In genomic region chr10:94111367-94111766, GRCh38 we compare ENCODE assay signal across 22 cellular contexts.
"Had no signal": no experiment of that assay in that cellular context is flagged by ENCODE, and none has a peak within 500 bp of the region (broad histone marks: within the 10 kb centered on the region; RNA-seq: fewer than 3 reads in every experiment).

No MANE protein-coding gene starts in this region.

- H3K4me1 ChIP-seq: colonic mucosa, uterus had no signal

- ATAC-seq: left ventricle myocardium superior; naive thymus-derived CD8-positive, alpha-beta T cell had no signal

- H3K27ac ChIP-seq: colonic mucosa, heart left ventricle, tibial nerve, uterus had no signal

- H3K36me3 ChIP-seq: colonic mucosa, heart left ventricle, tibial nerve, uterus had no signal

- DNase-seq: activated B cell treated with CpG ODN at 0.5 μM for 24 hours; activated CD4-positive, alpha-beta memory T cell treated with anti-CD3 and anti-CD28 coated beads, Interleukin-2, amount 10 ng/mL, durations not matched to agents 7 days and 5 days; activated CD4-positive, alpha-beta T cell treated with anti-CD3 and anti-CD28 coated beads for 4 hours; activated naive CD4-positive, alpha-beta T cell treated with Interleukin-2 at 50 U/mL for 16 hours; activated naive CD8-positive, alpha-beta T cell treated with anti-CD3 and anti-CD28 coated beads, Interleukin-2, amount 10 ng/mL, durations not matched to agents 7 days and 5 days; activated T-cell treated with anti-CD3 and anti-CD28 coated beads, Interleukin-2, amount 50 U/mL, for 24 hours; amygdala; central memory CD4-positive, alpha-beta T cell; colonic mucosa; erythroblast; heart left ventricle; kidney glomerular epithelial cell; left ventricle myocardium superior; naive thymus-derived CD8-positive, alpha-beta T cell; nucleus accumbens; posterior cingulate gyrus; stimulated activated CD4-positive, alpha-beta T cell treated with anti-CD3 and anti-CD28 coated beads, Interleukin-12 subunit alpha, Interleukin-12 subunit beta, amount 100 ng/mL, for 4 hours; stimulated activated CD4-positive, alpha-beta T cell treated with anti-CD3 and anti-CD28 coated beads, Interleukin-1b, Interleukin-23, amount 100 ng/mL, for 48 hours; stimulated activated CD8-positive, alpha-beta memory T cell treated with anti-CD3 and anti-CD28 coated beads, Interleukin-4, amount 100 ng/mL, for 48 hours; stimulated activated naive CD4-positive, alpha-beta T cell; uterus had no signal

- H3K27me3 ChIP-seq: colonic mucosa, heart left ventricle, tibial nerve, uterus had no signal

- H3K9me3 ChIP-seq: colonic mucosa, heart left ventricle, tibial nerve, uterus had no signal

- H3K4me3 ChIP-seq: colonic mucosa, heart left ventricle, tibial nerve, uterus had no signal
